24 cellular contexts compared by ENCODE assay signal in genomic region chr1:176364231-176364905, GRCh38.
DNase-seq lines count a peak whose midpoint lies in the region; ATAC-seq and TF ChIP-seq lines count a peak whose summit lies in the region.
"Had no signal": no experiment of that assay in that cellular context is flagged by ENCODE, and none has a peak within 500 bp of the region (broad histone marks: within the 10 kb centered on the region; RNA-seq: fewer than 3 reads in every experiment).

No MANE protein-coding gene starts in this region.

- H3K4me3 ChIP-seq in neural progenitor cell: no peak overlapping the region
- H3K4me3 ChIP-seq: HAP-1 had no signal

- peak overlapping the region; percentile 25 for H3K4me2 ChIP-seq in neural progenitor cell

- H4K20me1 ChIP-seq in neural progenitor cell (ENCODE audit: low read depth): no peaks in the 10 kb centered on the region

- peak; percentile 3 for DNase-seq in ELF-1 (ENCODE audit: low read depth, low spot score)
- peak; percentile 88 for DNase-seq in NCI-H82 treated with DMSO at 0.1 percent for 48 hours (lab: John Stamatoyannopoulos, UW; ENCODE audit: unreplicated experiment)
- DNase-seq in ecto neural progenitor cell (ENCODE audit: low spot score): peak; percentile 46
- peak; percentile 29 for DNase-seq in neural progenitor cell (ENCODE audit: low spot score)
- no peak for DNase-seq in activated CD4-positive, alpha-beta T cell treated with anti-CD3 and anti-CD28 coated beads, Interleukin-2, amount 50 U/mL, for 48 hours
- no peak for DNase-seq in naive thymus-derived CD8-positive, alpha-beta T cell
- DNase-seq in EL: no peak
- DNase-seq: C1 segment of cervical spinal cord; CD8-positive, alpha-beta memory T cell; DMS79; MM.1S; NCI-H1092; NCI-H146; NCI-H2029 treated with DMSO at 0.1 percent for 48 hours; NCI-H2171; NCI-H446 treated with DMSO at 0.1 percent for 48 hours; NCI-H69; PC-3; RPMI8226; SHP77 treated with DMSO at 0.1 percent for 48 hours had no signal

- no peaks in the 10 kb centered on the region for H3K9me3 Mint-ChIP-seq in neural progenitor cell
- H3K9me3 Mint-ChIP-seq in activated T-helper 17 cell treated with anti-CD3 and anti-CD28 coated beads, Interleukin-2, amount 50 U/mL, for 72 hours: no peaks in the 10 kb centered on the region
- H3K9me3 Mint-ChIP-seq in naive thymus-derived CD8-positive, alpha-beta T cell: peaks cover 0 to 9% (median 1%) of the 10 kb centered on the region in 9 donors

- H3K9ac ChIP-seq in neural progenitor cell: no peak overlapping the region

- no peak overlapping the region for H3K27ac ChIP-seq in neural progenitor cell
- H3K27ac ChIP-seq: HL-60 had no signal

- no peaks in the 10 kb centered on the region for H3K9me3 ChIP-seq in neural progenitor cell (ENCODE audit: low read depth)
- H3K9me3 ChIP-seq: HAP-1 had no signal

- peak overlapping the region; percentile 12 for H3K4me3 Mint-ChIP-seq in neural progenitor cell
- H3K4me3 Mint-ChIP-seq in activated T-helper 17 cell treated with anti-CD3 and anti-CD28 coated beads, Interleukin-2, amount 50 U/mL, for 72 hours: no peak overlapping the region
- H3K4me3 Mint-ChIP-seq in naive thymus-derived CD8-positive, alpha-beta T cell: no peak overlapping the region
- H3K4me3 Mint-ChIP-seq: CD8-positive, alpha-beta memory T cell; IgD-negative memory B cell had no signal

- no peaks in the 10 kb centered on the region for H3K27me3 Mint-ChIP-seq in neural progenitor cell (ENCODE audit: insufficient read depth, low read depth)
- peaks cover 3% of the 10 kb centered on the region for H3K27me3 Mint-ChIP-seq in activated T-helper 17 cell treated with anti-CD3 and anti-CD28 coated beads, Interleukin-2, amount 50 U/mL, for 72 hours
- peaks cover 0 to 3% (median 1%) of the 10 kb centered on the region in 5 donors for H3K27me3 Mint-ChIP-seq in naive thymus-derived CD8-positive, alpha-beta T cell

- peaks cover 21% of the 10 kb centered on the region for H3K4me1 Mint-ChIP-seq in neural progenitor cell
- H3K4me1 Mint-ChIP-seq in activated T-helper 17 cell treated with anti-CD3 and anti-CD28 coated beads, Interleukin-2, amount 50 U/mL, for 72 hours: no peaks in the 10 kb centered on the region
- no peaks in the 10 kb centered on the region for H3K4me1 Mint-ChIP-seq in naive thymus-derived CD8-positive, alpha-beta T cell
- H3K4me1 Mint-ChIP-seq: CD8-positive, alpha-beta memory T cell; IgD-negative memory B cell had no signal

- no peaks in the 10 kb centered on the region for H3F3A ChIP-seq in neural progenitor cell (ENCODE audit: low read depth)

- H3K27ac Mint-ChIP-seq in neural progenitor cell: peak overlapping the region; percentile 6
- H3K27ac Mint-ChIP-seq in activated T-helper 17 cell treated with anti-CD3 and anti-CD28 coated beads, Interleukin-2, amount 50 U/mL, for 72 hours: no peak overlapping the region
- no peak overlapping the region for H3K27ac Mint-ChIP-seq in naive thymus-derived CD8-positive, alpha-beta T cell
- H3K27ac Mint-ChIP-seq: CD8-positive, alpha-beta memory T cell; IgD-negative memory B cell had no signal

- no peak for TF ChIP-seq CTCF in neural progenitor cell (IDR thresholded peaks at IDR 0.05)

- no peaks in the 10 kb centered on the region for H3K36me3 Mint-ChIP-seq in neural progenitor cell
- no peaks in the 10 kb centered on the region for H3K36me3 Mint-ChIP-seq in activated T-helper 17 cell treated with anti-CD3 and anti-CD28 coated beads, Interleukin-2, amount 50 U/mL, for 72 hours (ENCODE audit: low read depth)
- no peaks in the 10 kb centered on the region for H3K36me3 Mint-ChIP-seq in naive thymus-derived CD8-positive, alpha-beta T cell
- H3K36me3 Mint-ChIP-seq: CD8-positive, alpha-beta memory T cell; IgD-negative memory B cell had no signal

- no peak overlapping the region for H2AFZ ChIP-seq in neural progenitor cell (replicated peaks)

- H3K36me3 ChIP-seq in neural progenitor cell: no peaks in the 10 kb centered on the region
- H3K36me3 ChIP-seq: HAP-1 had no signal

- no peaks in the 10 kb centered on the region for H3K27me3 ChIP-seq in neural progenitor cell

- H3K79me2 ChIP-seq in neural progenitor cell (ENCODE audit: low read depth): no peaks in the 10 kb centered on the region

- no peak for ATAC-seq in activated T-helper 17 cell treated with anti-CD3 and anti-CD28 coated beads, Interleukin-2, amount 50 U/mL, for 72 hours (replicated peaks)
- ATAC-seq in naive thymus-derived CD8-positive, alpha-beta T cell: no peak
- ATAC-seq: PC-3 had no signal

- POLR2A ChIA-PET in naive thymus-derived CD8-positive, alpha-beta T cell (lab: Charles Lee): no interaction called here

- H3K4me1 ChIP-seq in neural progenitor cell: peaks cover 11% of the 10 kb centered on the region
- H3K4me1 ChIP-seq: HAP-1 had no signal

Comparison
In these comparisons a context has a peak if more than half of its experiments do, and no peak if none do; other contexts are left out.
1. DNase-seq: peak in ELF-1 (single experiment), NCI-H82 treated with DMSO at 0.1 percent for 48 hours (single experiment), ecto neural progenitor cell (single experiment) and neural progenitor cell (single experiment); none in activated CD4-positive, alpha-beta T cell treated with anti-CD3 and anti-CD28 coated beads, Interleukin-2, amount 50 U/mL, for 48 hours (0 of 2), naive thymus-derived CD8-positive, alpha-beta T cell (0 of 10) and EL (single experiment).